8 cellular contexts compared by ENCODE assay signal in the genomic region with DNA sequence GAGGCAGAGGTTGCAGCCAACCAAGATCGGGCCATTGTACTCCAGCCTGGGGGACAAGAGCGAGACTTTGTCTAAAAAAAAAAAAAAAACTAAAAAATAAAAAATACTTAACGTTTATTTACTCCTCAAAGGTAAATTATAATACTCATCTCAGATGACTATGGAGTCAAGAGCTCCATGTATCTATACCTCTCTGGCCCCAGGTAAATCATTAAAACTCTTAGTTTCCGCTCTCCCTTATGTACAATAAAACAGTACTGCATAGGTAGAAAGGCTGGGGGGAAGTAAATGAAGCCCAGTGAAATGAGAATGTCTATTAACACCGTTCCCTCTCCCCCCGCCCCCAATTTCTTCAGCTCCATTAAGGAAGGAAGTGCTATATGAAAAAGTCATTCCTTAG. TPM values are rescaled to one million over a fixed set of nuclear protein-coding genes. Genes with fewer than 3 reads are reported as not detected.
DNase-seq lines count a peak whose midpoint lies in the region; ATAC-seq and TF ChIP-seq lines count a peak whose summit lies in the region.

No MANE protein-coding gene starts in this region.

- H3K9me3 ChIP-seq in BE2C = no peaks in the 10 kb centered on the region

- H3K4me1 Mint-ChIP-seq in IgD-negative memory B cell = peaks cover 6 to 7% (median 6%) of the 10 kb centered on the region in 3 donors
- H3K4me1 Mint-ChIP-seq in dendritic cell treated with granulocyte-macrophage colony-stimulating factor and Interleukin-4, amounts not matched to agents 40 ng/mL and 50 ng/mL, for 4 days (ENCODE audit: low read depth) = peaks cover 5% of the 10 kb centered on the region
- H3K4me1 Mint-ChIP-seq in natural killer cell treated with Interleukin-12 subunit alpha and Interleukin-12 subunit beta and Interleukin-15 and Interleukin-18, amount 100 ng/mL, for 72 hours (ENCODE audit: low read depth in 2 of 2) = peaks cover 11 to 12% of the 10 kb centered on the region in 2 donors

- peaks cover 4% of the 10 kb centered on the region; the same call in 1 of the 2 replicates for H3K36me3 ChIP-seq in BE2C

- H3K4me1 ChIP-seq in BE2C = no peaks in the 10 kb centered on the region

- no peak for TF ChIP-seq CTCF in BE2C (IDR thresholded peaks at IDR 0.05; ENCODE audit: low read depth, low read length)

- no peaks in the 10 kb centered on the region for H3K9me3 Mint-ChIP-seq in IgD-negative memory B cell
- H3K9me3 Mint-ChIP-seq in dendritic cell treated with granulocyte-macrophage colony-stimulating factor and Interleukin-4, amounts not matched to agents 40 ng/mL and 50 ng/mL, for 4 days = peaks cover 9% of the 10 kb centered on the region
- H3K9me3 Mint-ChIP-seq in natural killer cell treated with Interleukin-12 subunit alpha and Interleukin-12 subunit beta and Interleukin-15 and Interleukin-18, amount 100 ng/mL, for 72 hours = no peaks in the 10 kb centered on the region

- ATAC-seq in natural killer cell treated with Interleukin-12 subunit alpha and Interleukin-12 subunit beta and Interleukin-15 and Interleukin-18, amount 100 ng/mL, for 72 hours = no peak
- no peak for ATAC-seq in sciatic nerve

- intact Hi-C loops in dendritic cell treated with granulocyte-macrophage colony-stimulating factor and Interleukin-4, amounts not matched to agents 40 ng/mL and 50 ng/mL, for 4 days (cut with micrococcal nuclease) = no loop called here
- intact Hi-C loops in sciatic nerve (cut with DNase I) = no loop called here

- H3K36me3 Mint-ChIP-seq in IgD-negative memory B cell = peaks cover 2% of the 10 kb centered on the region
- no peaks in the 10 kb centered on the region for H3K36me3 Mint-ChIP-seq in dendritic cell treated with granulocyte-macrophage colony-stimulating factor and Interleukin-4, amounts not matched to agents 40 ng/mL and 50 ng/mL, for 4 days (ENCODE audit: low read depth)
- H3K36me3 Mint-ChIP-seq in natural killer cell treated with Interleukin-12 subunit alpha and Interleukin-12 subunit beta and Interleukin-15 and Interleukin-18, amount 100 ng/mL, for 72 hours = no peaks in the 10 kb centered on the region

- H3K27me3 ChIP-seq in BE2C = no peaks in the 10 kb centered on the region

- H3K27ac Mint-ChIP-seq in IgD-negative memory B cell = peak overlapping the region in 1 of 3 donors; percentile 23
- H3K27ac Mint-ChIP-seq in dendritic cell treated with granulocyte-macrophage colony-stimulating factor and Interleukin-4, amounts not matched to agents 40 ng/mL and 50 ng/mL, for 4 days = no peak overlapping the region
- H3K27ac Mint-ChIP-seq in natural killer cell treated with Interleukin-12 subunit alpha and Interleukin-12 subunit beta and Interleukin-15 and Interleukin-18, amount 100 ng/mL, for 72 hours = peak overlapping the region; percentile 54 to 58

- peak overlapping the region; percentile 75 for H3K4me3 ChIP-seq in BE2C (ENCODE audit: low read depth, low read length)

- H3K27me3 Mint-ChIP-seq in IgD-negative memory B cell = peaks cover 5% of the 10 kb centered on the region
- peaks cover 22% of the 10 kb centered on the region for H3K27me3 Mint-ChIP-seq in dendritic cell treated with granulocyte-macrophage colony-stimulating factor and Interleukin-4, amounts not matched to agents 40 ng/mL and 50 ng/mL, for 4 days
- peaks cover 0 to 3% of the 10 kb centered on the region in 2 donors for H3K27me3 Mint-ChIP-seq in natural killer cell treated with Interleukin-12 subunit alpha and Interleukin-12 subunit beta and Interleukin-15 and Interleukin-18, amount 100 ng/mL, for 72 hours

- peak overlapping the region; percentile 84 to 95 (median 88) for H3K4me3 Mint-ChIP-seq in IgD-negative memory B cell
- peak overlapping the region; percentile 79 for H3K4me3 Mint-ChIP-seq in dendritic cell treated with granulocyte-macrophage colony-stimulating factor and Interleukin-4, amounts not matched to agents 40 ng/mL and 50 ng/mL, for 4 days
- peak overlapping the region; percentile 92 for H3K4me3 Mint-ChIP-seq in natural killer cell treated with Interleukin-12 subunit alpha and Interleukin-12 subunit beta and Interleukin-15 and Interleukin-18, amount 100 ng/mL, for 72 hours

- no peak for DNase-seq in BE2C
- DNase-seq in natural killer cell treated with Interleukin-12 subunit alpha and Interleukin-12 subunit beta and Interleukin-15 and Interleukin-18, amount 100 ng/mL, for 72 hours (ENCODE audit: low spot score) = no peak
- no peak for DNase-seq in sciatic nerve (ENCODE audit: low spot score)
- no peak for DNase-seq in mesenteric fat pad (ENCODE audit: low spot score)
- no peak for DNase-seq in iPS-NIHi7 (ENCODE audit: extremely low spot score)
- DNase-seq in central memory CD4-positive, alpha-beta T cell = no peak

RNA-seq across cellular contexts. Expression of a gene that starts 1.2 kb away (rescaled TPM):
- 4.6 TPM for polyA plus RNA-seq in BE2C (2012; ENCODE audit: insufficient read depth, insufficient read length, low read depth)
- polyA plus RNA-seq in IgD-negative memory B cell = 0.41 TPM
- total RNA-seq in natural killer cell treated with Interleukin-12 subunit alpha and Interleukin-12 subunit beta and Interleukin-15 and Interleukin-18, amount 100 ng/mL, for 72 hours = under 1 TPM; 0.14 to 0.17 TPM
- total RNA-seq in sciatic nerve = 2.0 TPM
- 1.5 TPM for total RNA-seq in mesenteric fat pad

RNA-seq across cellular contexts. Expression of a gene that starts 29.2 kb away (rescaled TPM):
- 7.2 TPM for polyA plus RNA-seq in BE2C (2012; ENCODE audit: insufficient read depth, insufficient read length, low read depth)
- polyA plus RNA-seq in IgD-negative memory B cell = 16.0 TPM
- 1 to 10 TPM; 3.8 to 6.2 TPM for total RNA-seq in natural killer cell treated with Interleukin-12 subunit alpha and Interleukin-12 subunit beta and Interleukin-15 and Interleukin-18, amount 100 ng/mL, for 72 hours
- total RNA-seq in sciatic nerve (16.9 TPM), mesenteric fat pad (3.9 TPM)

RNA-seq across cellular contexts. Expression of a gene that starts 36.2 kb away (rescaled TPM):
- polyA plus RNA-seq in BE2C (2012; ENCODE audit: insufficient read depth, insufficient read length, low read depth) = 23.5 TPM
- polyA plus RNA-seq in IgD-negative memory B cell = 796 TPM
- total RNA-seq in natural killer cell treated with Interleukin-12 subunit alpha and Interleukin-12 subunit beta and Interleukin-15 and Interleukin-18, amount 100 ng/mL, for 72 hours = 100 to 1,000 TPM in 1 of 2 donors, 10 to 100 TPM in 1; 38.2 to 102 TPM
- total RNA-seq in sciatic nerve = 333 TPM
- 265 TPM for total RNA-seq in mesenteric fat pad
